ENCODE assay signal across 8 cellular contexts in the genomic region with DNA sequence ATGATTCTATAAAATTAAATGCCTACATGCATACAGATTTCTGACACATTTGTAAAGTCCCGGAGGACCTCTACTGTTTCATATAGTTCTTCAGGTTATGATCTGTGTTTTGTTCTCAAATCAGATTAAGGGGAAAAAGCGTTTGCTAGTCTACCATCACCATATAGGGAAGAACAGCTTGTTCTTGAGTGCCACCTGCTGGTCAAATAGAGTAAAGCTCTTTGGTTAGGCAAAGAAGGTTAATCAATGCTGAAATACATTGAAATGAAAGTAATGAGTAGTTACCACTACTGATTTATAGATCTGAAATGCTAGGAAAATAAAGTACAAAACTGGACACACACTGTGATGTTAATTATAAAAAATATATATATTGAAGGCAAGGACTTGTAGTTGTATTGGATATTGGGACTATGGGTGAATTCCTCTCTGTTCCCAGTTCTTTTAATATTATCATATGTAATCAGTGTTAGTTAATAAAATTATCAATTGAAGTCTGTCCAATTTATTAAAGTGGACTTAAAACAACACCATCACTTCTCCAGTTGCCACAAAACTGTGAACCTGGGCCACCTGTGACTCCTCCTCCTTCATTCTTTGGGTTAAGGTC.
DNase-seq lines count a peak whose midpoint lies in the region; ATAC-seq and TF ChIP-seq lines count a peak whose summit lies in the region.

No MANE protein-coding gene starts in this region.

- DNase-seq in CD4-positive, CD25-positive, alpha-beta regulatory T cell, result peak; percentile 26 to 72 (median 49)
- DNase-seq in NCI-H2081 treated with DMSO at 0.1 percent for 48 hours (lab: John Stamatoyannopoulos, UW), result peak; percentile 9
- DNase-seq in WTC11 (ENCODE audit: low spot score), result no peak
- DNase-seq in fibroblast of lung (ENCODE audit: low read depth in 2 of 2), result peak; percentile 45 to 80
- no peak for DNase-seq in amniotic stem cell (lab: John Stamatoyannopoulos, UW)

- no peaks in the 10 kb centered on the region for H3K4me1 ChIP-seq in CD4-positive, CD25-positive, alpha-beta regulatory T cell (ENCODE audit: control insufficient read depth, insufficient read depth, low read length, poor library complexity, severe bottlenecking)
- no peaks in the 10 kb centered on the region for H3K4me1 ChIP-seq in fibroblast of lung (ENCODE audit: control insufficient read depth, extremely low read depth, insufficient read depth, low read length)
- H3K4me1 ChIP-seq in neutrophil (ENCODE audit: control insufficient read depth in 1 of 2, insufficient read depth in 1 of 2, low read depth in 1 of 2, low read length in 1 of 2), result no peaks in the 10 kb centered on the region

- POLR2A ChIA-PET in WTC11 (lab: Charles Lee), result interaction anchor here (1.6 kb wide), 1 partner anchor 116 kb away, joined by 4 read pairs; no protein-coding TSS in a partner anchor

- H3K79me2 ChIP-seq in fibroblast of lung (ENCODE audit: control insufficient read depth, insufficient read depth, low read length), result no peaks in the 10 kb centered on the region

- CTCF ChIA-PET in WTC11 (lab: Charles Lee), result interaction anchor here (0.5 to 8.2 kb wide), 45 partner anchors 10 to 735 kb away, joined by 3 to 69 read pairs (median 5); partner anchors contain the start of gene TCTN3

- peak; percentile 58 to 61 for ATAC-seq in CD4-positive, CD25-positive, alpha-beta regulatory T cell (ENCODE audit: low read depth in 2 of 2)
- peak; percentile 75 for ATAC-seq in GM18508 (IDR thresholded peaks at IDR 0.05; ENCODE audit: insufficient read depth, unreplicated experiment)
- ATAC-seq in HG02943 (IDR thresholded peaks at IDR 0.05; ENCODE audit: low read depth, unreplicated experiment), result peak; percentile 72
- peak; percentile 60 for ATAC-seq in WTC11

- no peaks in the 10 kb centered on the region for H3K36me3 ChIP-seq in CD4-positive, CD25-positive, alpha-beta regulatory T cell (ENCODE audit: control insufficient read depth, insufficient read depth, low read length)
- H3K36me3 ChIP-seq in fibroblast of lung (ENCODE audit: control insufficient read depth, insufficient read depth, low read length) (no peaks in the 10 kb centered on the region), neutrophil (no peaks in the 10 kb centered on the region)

- H3K27me3 Mint-ChIP-seq in CD4-positive, CD25-positive, alpha-beta regulatory T cell, result peaks cover 20% of the 10 kb centered on the region
- no peaks in the 10 kb centered on the region for H3K27me3 Mint-ChIP-seq in WTC11 (ENCODE audit: low read depth)

- no peak overlapping the region for H3K27ac Mint-ChIP-seq in CD4-positive, CD25-positive, alpha-beta regulatory T cell
- no peak overlapping the region; the same call in 1 of the 2 replicates for H3K27ac Mint-ChIP-seq in WTC11

- no peaks in the 10 kb centered on the region for H4K20me1 ChIP-seq in fibroblast of lung (ENCODE audit: control insufficient read depth, extremely low read depth, insufficient read depth, low read length)

- no peaks in the 10 kb centered on the region for H3K9me3 ChIP-seq in CD4-positive, CD25-positive, alpha-beta regulatory T cell (ENCODE audit: control insufficient read depth in 2 of 2, low read length in 2 of 2)
- H3K9me3 ChIP-seq in fibroblast of lung (ENCODE audit: control insufficient read depth, insufficient read depth, low read depth, low read length), result no peaks in the 10 kb centered on the region
- H3K9me3 ChIP-seq in neutrophil, result no peaks in the 10 kb centered on the region

- TF ChIP-seq CTCF in WTC11 (IDR thresholded peaks at IDR 0.05), result peak; percentile 75
- TF ChIP-seq CTCF in fibroblast of lung (conservative IDR thresholded peaks at IDR 0.05 in 1 of 2, IDR thresholded peaks at IDR 0.05 in 1 of 2; ENCODE audit: low read depth in 1 of 2, low read length in 2 of 2), result peak; percentile 88 to 95
- TF ChIP-seq CTCF in neutrophil (IDR thresholded peaks at IDR 0.05), result peak; percentile 80

- no peak overlapping the region for H3K4me2 ChIP-seq in fibroblast of lung (ENCODE audit: extremely low read depth, insufficient read depth, low read length)

- no peaks in the 10 kb centered on the region for H3K36me3 Mint-ChIP-seq in CD4-positive, CD25-positive, alpha-beta regulatory T cell
- no peaks in the 10 kb centered on the region for H3K36me3 Mint-ChIP-seq in WTC11

- no peak overlapping the region for H2AFZ ChIP-seq in fibroblast of lung (ENCODE audit: low read length)

- H3K27me3 ChIP-seq in CD4-positive, CD25-positive, alpha-beta regulatory T cell (ENCODE audit: control insufficient read depth, insufficient read depth, low read length), result peaks cover 1% of the 10 kb centered on the region
- H3K27me3 ChIP-seq in fibroblast of lung (ENCODE audit: control insufficient read depth, insufficient read depth, low read length) (peaks cover 2% of the 10 kb centered on the region), neutrophil (no peaks in the 10 kb centered on the region)

- no peak overlapping the region for H3K4me3 Mint-ChIP-seq in CD4-positive, CD25-positive, alpha-beta regulatory T cell
- H3K4me3 Mint-ChIP-seq in WTC11, result no peak overlapping the region

- H3K4me3 ChIP-seq in CD4-positive, CD25-positive, alpha-beta regulatory T cell (ENCODE audit: low read depth, low read length), result no peak overlapping the region
- H3K4me3 ChIP-seq in fibroblast of lung (replicated peaks in 1 of 4; ENCODE audit: control extremely low read depth in 1 of 4, insufficient read depth in 1 of 4, low read depth in 3 of 4, low read length in 4 of 4) (no peak overlapping the region), neutrophil (ENCODE audit: low read depth in 1 of 2, low read length in 1 of 2) (no peak overlapping the region)

- no peak overlapping the region for H3K27ac ChIP-seq in CD4-positive, CD25-positive, alpha-beta regulatory T cell (ENCODE audit: insufficient read depth, low read length, poor library complexity, severe bottlenecking)
- no peak overlapping the region for H3K27ac ChIP-seq in fibroblast of lung (ENCODE audit: insufficient read depth, low read length)
- no peak overlapping the region for H3K27ac ChIP-seq in neutrophil

- no peaks in the 10 kb centered on the region for H3K9me3 Mint-ChIP-seq in CD4-positive, CD25-positive, alpha-beta regulatory T cell
- no peaks in the 10 kb centered on the region for H3K9me3 Mint-ChIP-seq in WTC11

- H3K4me1 Mint-ChIP-seq in CD4-positive, CD25-positive, alpha-beta regulatory T cell, result peaks cover 0 to 4% (median 2%) of the 10 kb centered on the region in 4 donors
- peaks cover 22% of the 10 kb centered on the region for H3K4me1 Mint-ChIP-seq in WTC11

- no peak overlapping the region for H3K9ac ChIP-seq in fibroblast of lung (ENCODE audit: insufficient read depth, low read length)

TF ChIP-seq in WTC11, 78 proteins besides CTCF, POLR2A, EP300 and RAD21 (continues in another document):
- TF ChIP-seq AFF4 (CRISPR knock-in tag; IDR thresholded peaks at IDR 0.05; ENCODE audit: borderline replicate concordance), result no peak
- TF ChIP-seq IRF1 (CRISPR knock-in tag; IDR thresholded peaks at IDR 0.05), result no peak
- no peak for TF ChIP-seq ZNF416 (CRISPR knock-in tag; IDR thresholded peaks at IDR 0.05)
- TF ChIP-seq, protein P1, sequence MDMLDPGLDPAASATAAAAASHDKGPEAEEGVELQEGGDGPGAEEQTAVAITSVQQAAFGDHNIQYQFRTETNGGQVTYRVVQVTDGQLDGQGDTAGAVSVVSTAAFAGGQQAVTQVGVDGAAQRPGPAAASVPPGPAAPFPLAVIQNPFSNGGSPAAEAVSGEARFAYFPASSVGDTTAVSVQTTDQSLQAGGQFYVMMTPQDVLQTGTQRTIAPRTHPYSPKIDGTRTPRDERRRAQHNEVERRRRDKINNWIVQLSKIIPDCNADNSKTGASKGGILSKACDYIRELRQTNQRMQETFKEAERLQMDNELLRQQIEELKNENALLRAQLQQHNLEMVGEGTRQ (CRISPR knock-in tag; IDR thresholded peaks at IDR 0.05), result no peak
- TF ChIP-seq NFATC4 (CRISPR knock-in tag; IDR thresholded peaks at IDR 0.05), result no peak

Comparison
In these comparisons a context has a peak if more than half of its experiments do, and no peak if none do; other contexts are left out.
1. DNase-seq: peak in CD4-positive, CD25-positive, alpha-beta regulatory T cell (3 of 3), NCI-H2081 treated with DMSO at 0.1 percent for 48 hours (single experiment) and fibroblast of lung (2 of 2); none in WTC11 (single experiment) and amniotic stem cell (single experiment).
2. Peak in every context shown above with its lines, with median percentiles within 50 percentile points of each other: ATAC-seq and CTCF ChIP-seq.